ENCODE assay signal across 1 cellular context in genomic region chr22:37891926-37892325, GRCh38.
TF ChIP-seq lines count a peak whose summit lies in the region.

No MANE protein-coding gene starts in this region.

TF ChIP-seq in HCT116, 20 proteins besides CTCF, POLR2A, EP300 and RAD21:
- TF ChIP-seq CBX3 (IDR thresholded peaks at IDR 0.05; ENCODE audit: low read depth) (no peak), CEBPB (IDR thresholded peaks at IDR 0.05; ENCODE audit: low read depth) (no peak)
